In genomic region chr16:57840833-57841232, GRCh38 we compare ENCODE assay signal across 1 cellular context.
TF ChIP-seq lines count a peak whose summit lies in the region.

No MANE protein-coding gene starts in this region.

TF ChIP-seq in HepG2, 621 proteins besides CTCF, POLR2A, EP300 and RAD21 (continued from another document and continues in another):
- TF ChIP-seq, protein P1, sequence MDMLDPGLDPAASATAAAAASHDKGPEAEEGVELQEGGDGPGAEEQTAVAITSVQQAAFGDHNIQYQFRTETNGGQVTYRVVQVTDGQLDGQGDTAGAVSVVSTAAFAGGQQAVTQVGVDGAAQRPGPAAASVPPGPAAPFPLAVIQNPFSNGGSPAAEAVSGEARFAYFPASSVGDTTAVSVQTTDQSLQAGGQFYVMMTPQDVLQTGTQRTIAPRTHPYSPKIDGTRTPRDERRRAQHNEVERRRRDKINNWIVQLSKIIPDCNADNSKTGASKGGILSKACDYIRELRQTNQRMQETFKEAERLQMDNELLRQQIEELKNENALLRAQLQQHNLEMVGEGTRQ (IDR thresholded peaks at IDR 0.05; ENCODE audit: low read depth, low read length), result no peak
- TF ChIP-seq, protein P1 (CRISPR knock-in tag; IDR thresholded peaks at IDR 0.05; ENCODE audit: borderline replicate concordance), result no peak
- TF ChIP-seq, protein P2, sequence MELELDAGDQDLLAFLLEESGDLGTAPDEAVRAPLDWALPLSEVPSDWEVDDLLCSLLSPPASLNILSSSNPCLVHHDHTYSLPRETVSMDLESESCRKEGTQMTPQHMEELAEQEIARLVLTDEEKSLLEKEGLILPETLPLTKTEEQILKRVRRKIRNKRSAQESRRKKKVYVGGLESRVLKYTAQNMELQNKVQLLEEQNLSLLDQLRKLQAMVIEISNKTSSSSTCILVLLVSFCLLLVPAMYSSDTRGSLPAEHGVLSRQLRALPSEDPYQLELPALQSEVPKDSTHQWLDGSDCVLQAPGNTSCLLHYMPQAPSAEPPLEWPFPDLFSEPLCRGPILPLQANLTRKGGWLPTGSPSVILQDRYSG (CRISPR knock-in tag; IDR thresholded peaks at IDR 0.05), result no peak
- no peak for TF ChIP-seq ARNT (IDR thresholded peaks at IDR 0.05)
- TF ChIP-seq, protein P3, sequence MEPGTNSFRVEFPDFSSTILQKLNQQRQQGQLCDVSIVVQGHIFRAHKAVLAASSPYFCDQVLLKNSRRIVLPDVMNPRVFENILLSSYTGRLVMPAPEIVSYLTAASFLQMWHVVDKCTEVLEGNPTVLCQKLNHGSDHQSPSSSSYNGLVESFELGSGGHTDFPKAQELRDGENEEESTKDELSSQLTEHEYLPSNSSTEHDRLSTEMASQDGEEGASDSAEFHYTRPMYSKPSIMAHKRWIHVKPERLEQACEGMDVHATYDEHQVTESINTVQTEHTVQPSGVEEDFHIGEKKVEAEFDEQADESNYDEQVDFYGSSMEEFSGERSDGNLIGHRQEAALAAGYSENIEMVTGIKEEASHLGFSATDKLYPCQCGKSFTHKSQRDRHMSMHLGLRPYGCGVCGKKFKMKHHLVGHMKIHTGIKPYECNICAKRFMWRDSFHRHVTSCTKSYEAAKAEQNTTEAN (CRISPR knock-in tag; conservative IDR thresholded peaks at IDR 0.05), result peak; percentile 67
- TF ChIP-seq ZNF891 (CRISPR knock-in tag; IDR thresholded peaks at IDR 0.05), result no peak
- TF ChIP-seq CBFB (CRISPR knock-in tag; IDR thresholded peaks at IDR 0.05), result no peak
- 0 out of 2 replicates have a peak, but pooled peaks have one; percentile 34 for TF ChIP-seq ZKSCAN8 (CRISPR knock-in tag; IDR thresholded peaks at IDR 0.05; ENCODE audit: borderline replicate concordance)
- TF ChIP-seq RFXANK (CRISPR knock-in tag; IDR thresholded peaks at IDR 0.05), result no peak
- TF ChIP-seq ATAD3A (CRISPR knock-in tag; IDR thresholded peaks at IDR 0.05), result no peak
- TF ChIP-seq, protein P4, sequence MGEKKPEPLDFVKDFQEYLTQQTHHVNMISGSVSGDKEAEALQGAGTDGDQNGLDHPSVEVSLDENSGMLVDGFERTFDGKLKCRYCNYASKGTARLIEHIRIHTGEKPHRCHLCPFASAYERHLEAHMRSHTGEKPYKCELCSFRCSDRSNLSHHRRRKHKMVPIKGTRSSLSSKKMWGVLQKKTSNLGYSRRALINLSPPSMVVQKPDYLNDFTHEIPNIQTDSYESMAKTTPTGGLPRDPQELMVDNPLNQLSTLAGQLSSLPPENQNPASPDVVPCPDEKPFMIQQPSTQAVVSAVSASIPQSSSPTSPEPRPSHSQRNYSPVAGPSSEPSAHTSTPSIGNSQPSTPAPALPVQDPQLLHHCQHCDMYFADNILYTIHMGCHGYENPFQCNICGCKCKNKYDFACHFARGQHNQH (CRISPR knock-in tag; IDR thresholded peaks at IDR 0.05), result peak; percentile 53; the same call in 1 of the 2 replicates
- TF ChIP-seq ZNF234 (CRISPR knock-in tag; conservative IDR thresholded peaks at IDR 0.05), result no peak
- peak; percentile 44; the same call in 1 of the 2 replicates for TF ChIP-seq PATZ1 (CRISPR knock-in tag; IDR thresholded peaks at IDR 0.05)
- TF ChIP-seq, protein P5, sequence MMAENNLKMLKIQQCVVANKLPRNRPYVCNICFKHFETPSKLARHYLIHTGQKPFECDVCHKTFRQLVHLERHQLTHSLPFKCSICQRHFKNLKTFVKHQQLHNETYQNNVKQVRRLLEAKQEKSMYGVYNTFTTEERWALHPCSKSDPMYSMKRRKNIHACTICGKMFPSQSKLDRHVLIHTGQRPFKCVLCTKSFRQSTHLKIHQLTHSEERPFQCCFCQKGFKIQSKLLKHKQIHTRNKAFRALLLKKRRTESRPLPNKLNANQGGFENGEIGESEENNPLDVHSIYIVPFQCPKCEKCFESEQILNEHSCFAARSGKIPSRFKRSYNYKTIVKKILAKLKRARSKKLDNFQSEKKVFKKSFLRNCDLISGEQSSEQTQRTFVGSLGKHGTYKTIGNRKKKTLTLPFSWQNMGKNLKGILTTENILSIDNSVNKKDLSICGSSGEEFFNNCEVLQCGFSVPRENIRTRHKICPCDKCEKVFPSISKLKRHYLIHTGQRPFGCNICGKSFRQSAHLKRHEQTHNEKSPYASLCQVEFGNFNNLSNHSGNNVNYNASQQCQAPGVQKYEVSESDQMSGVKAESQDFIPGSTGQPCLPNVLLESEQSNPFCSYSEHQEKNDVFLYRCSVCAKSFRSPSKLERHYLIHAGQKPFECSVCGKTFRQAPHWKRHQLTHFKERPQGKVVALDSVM (CRISPR knock-in tag; IDR thresholded peaks at IDR 0.05), result peak; percentile 17; the same call in 1 of the 2 replicates
- no peak for TF ChIP-seq NRL (CRISPR knock-in tag; IDR thresholded peaks at IDR 0.05; ENCODE audit: borderline replicate concordance)
- no peak for TF ChIP-seq ZNF678 (CRISPR knock-in tag; IDR thresholded peaks at IDR 0.05)
- no peak for TF ChIP-seq FIP1L1 (IDR thresholded peaks at IDR 0.05; ENCODE audit: borderline replicate concordance, insufficient read depth, low read depth, low read length)
- TF ChIP-seq MXD4 (CRISPR knock-in tag; IDR thresholded peaks at IDR 0.05), result no peak
- TF ChIP-seq, protein P6, sequence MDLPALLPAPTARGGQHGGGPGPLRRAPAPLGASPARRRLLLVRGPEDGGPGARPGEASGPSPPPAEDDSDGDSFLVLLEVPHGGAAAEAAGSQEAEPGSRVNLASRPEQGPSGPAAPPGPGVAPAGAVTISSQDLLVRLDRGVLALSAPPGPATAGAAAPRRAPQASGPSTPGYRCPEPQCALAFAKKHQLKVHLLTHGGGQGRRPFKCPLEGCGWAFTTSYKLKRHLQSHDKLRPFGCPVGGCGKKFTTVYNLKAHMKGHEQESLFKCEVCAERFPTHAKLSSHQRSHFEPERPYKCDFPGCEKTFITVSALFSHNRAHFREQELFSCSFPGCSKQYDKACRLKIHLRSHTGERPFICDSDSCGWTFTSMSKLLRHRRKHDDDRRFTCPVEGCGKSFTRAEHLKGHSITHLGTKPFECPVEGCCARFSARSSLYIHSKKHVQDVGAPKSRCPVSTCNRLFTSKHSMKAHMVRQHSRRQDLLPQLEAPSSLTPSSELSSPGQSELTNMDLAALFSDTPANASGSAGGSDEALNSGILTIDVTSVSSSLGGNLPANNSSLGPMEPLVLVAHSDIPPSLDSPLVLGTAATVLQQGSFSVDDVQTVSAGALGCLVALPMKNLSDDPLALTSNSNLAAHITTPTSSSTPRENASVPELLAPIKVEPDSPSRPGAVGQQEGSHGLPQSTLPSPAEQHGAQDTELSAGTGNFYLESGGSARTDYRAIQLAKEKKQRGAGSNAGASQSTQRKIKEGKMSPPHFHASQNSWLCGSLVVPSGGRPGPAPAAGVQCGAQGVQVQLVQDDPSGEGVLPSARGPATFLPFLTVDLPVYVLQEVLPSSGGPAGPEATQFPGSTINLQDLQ (CRISPR knock-in tag; IDR thresholded peaks at IDR 0.05), result no peak
- TF ChIP-seq CEBPG (CRISPR knock-in tag; IDR thresholded peaks at IDR 0.05), result peak; percentile 85
- TF ChIP-seq ZNF772 (CRISPR knock-in tag; IDR thresholded peaks at IDR 0.05), result no peak
- TF ChIP-seq ZNF605 (CRISPR knock-in tag; IDR thresholded peaks at IDR 0.05), result peak; percentile 75; the same call in 1 of the 2 replicates
- no peak for TF ChIP-seq HMGA1 (CRISPR knock-in tag; conservative IDR thresholded peaks at IDR 0.05)
- no peak for TF ChIP-seq IKZF4 (CRISPR knock-in tag; IDR thresholded peaks at IDR 0.05; ENCODE audit: borderline replicate concordance, low read depth, not compliant biosample characterization)
- TF ChIP-seq NFE2 (CRISPR knock-in tag; IDR thresholded peaks at IDR 0.05), result no peak
- no peak for TF ChIP-seq PRDM4 (CRISPR knock-in tag; IDR thresholded peaks at IDR 0.05; ENCODE audit: borderline replicate concordance)
- TF ChIP-seq POLR2AphosphoS5 (IDR thresholded peaks at IDR 0.05; ENCODE audit: low read depth, low read length), result no peak
- TF ChIP-seq FOXM1 (CRISPR knock-in tag; IDR thresholded peaks at IDR 0.05), result no peak
- no peak for TF ChIP-seq KAT7 (CRISPR knock-in tag; IDR thresholded peaks at IDR 0.05; ENCODE audit: borderline replicate concordance)
- TF ChIP-seq SKI (IDR thresholded peaks at IDR 0.05; ENCODE audit: partially characterized antibody), result peak; percentile 55
- TF ChIP-seq, protein P7, sequence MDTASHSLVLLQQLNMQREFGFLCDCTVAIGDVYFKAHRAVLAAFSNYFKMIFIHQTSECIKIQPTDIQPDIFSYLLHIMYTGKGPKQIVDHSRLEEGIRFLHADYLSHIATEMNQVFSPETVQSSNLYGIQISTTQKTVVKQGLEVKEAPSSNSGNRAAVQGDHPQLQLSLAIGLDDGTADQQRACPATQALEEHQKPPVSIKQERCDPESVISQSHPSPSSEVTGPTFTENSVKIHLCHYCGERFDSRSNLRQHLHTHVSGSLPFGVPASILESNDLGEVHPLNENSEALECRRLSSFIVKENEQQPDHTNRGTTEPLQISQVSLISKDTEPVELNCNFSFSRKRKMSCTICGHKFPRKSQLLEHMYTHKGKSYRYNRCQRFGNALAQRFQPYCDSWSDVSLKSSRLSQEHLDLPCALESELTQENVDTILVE (CRISPR knock-in tag; IDR thresholded peaks at IDR 0.05), result no peak
- no peak for TF ChIP-seq CHCHD3 (CRISPR knock-in tag; IDR thresholded peaks at IDR 0.05)
- TF ChIP-seq ATF5 (CRISPR knock-in tag; IDR thresholded peaks at IDR 0.05; ENCODE audit: low read depth), result no peak
- TF ChIP-seq, protein P8, sequence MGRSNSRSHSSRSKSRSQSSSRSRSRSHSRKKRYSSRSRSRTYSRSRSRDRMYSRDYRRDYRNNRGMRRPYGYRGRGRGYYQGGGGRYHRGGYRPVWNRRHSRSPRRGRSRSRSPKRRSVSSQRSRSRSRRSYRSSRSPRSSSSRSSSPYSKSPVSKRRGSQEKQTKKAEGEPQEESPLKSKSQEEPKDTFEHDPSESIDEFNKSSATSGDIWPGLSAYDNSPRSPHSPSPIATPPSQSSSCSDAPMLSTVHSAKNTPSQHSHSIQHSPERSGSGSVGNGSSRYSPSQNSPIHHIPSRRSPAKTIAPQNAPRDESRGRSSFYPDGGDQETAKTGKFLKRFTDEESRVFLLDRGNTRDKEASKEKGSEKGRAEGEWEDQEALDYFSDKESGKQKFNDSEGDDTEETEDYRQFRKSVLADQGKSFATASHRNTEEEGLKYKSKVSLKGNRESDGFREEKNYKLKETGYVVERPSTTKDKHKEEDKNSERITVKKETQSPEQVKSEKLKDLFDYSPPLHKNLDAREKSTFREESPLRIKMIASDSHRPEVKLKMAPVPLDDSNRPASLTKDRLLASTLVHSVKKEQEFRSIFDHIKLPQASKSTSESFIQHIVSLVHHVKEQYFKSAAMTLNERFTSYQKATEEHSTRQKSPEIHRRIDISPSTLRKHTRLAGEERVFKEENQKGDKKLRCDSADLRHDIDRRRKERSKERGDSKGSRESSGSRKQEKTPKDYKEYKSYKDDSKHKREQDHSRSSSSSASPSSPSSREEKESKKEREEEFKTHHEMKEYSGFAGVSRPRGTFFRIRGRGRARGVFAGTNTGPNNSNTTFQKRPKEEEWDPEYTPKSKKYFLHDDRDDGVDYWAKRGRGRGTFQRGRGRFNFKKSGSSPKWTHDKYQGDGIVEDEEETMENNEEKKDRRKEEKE (IDR thresholded peaks at IDR 0.05), result no peak
- no peak for TF ChIP-seq ZNF282 (IDR thresholded peaks at IDR 0.05; ENCODE audit: partially characterized antibody)
- no peak for TF ChIP-seq ZNF7 (CRISPR knock-in tag; IDR thresholded peaks at IDR 0.05)
- 0 out of 2 replicates have a peak, but pooled peaks have one; percentile 41 for TF ChIP-seq ZNF670 (CRISPR knock-in tag; IDR thresholded peaks at IDR 0.05; ENCODE audit: borderline replicate concordance)
- no peak for TF ChIP-seq THAP11 (CRISPR knock-in tag; IDR thresholded peaks at IDR 0.05)
